ENCODE assay signal across 1 cellular context in genomic region chr16:30444231-30445148, GRCh38.
TF ChIP-seq lines count a peak whose summit lies in the region.

No MANE protein-coding gene starts in this region.

TF ChIP-seq in HEK293, 187 proteins besides CTCF, POLR2A, EP300 and RAD21 (continued from another document):
- TF ChIP-seq ZNF350 (tag by site-specific recombination; IDR thresholded peaks at IDR 0.05) (no peak), ZBTB48 (tag by site-specific recombination; IDR thresholded peaks at IDR 0.05) (no peak), ZNF544 (tag by site-specific recombination; IDR thresholded peaks at IDR 0.05) (no peak), ZNF19 (tag by site-specific recombination; IDR thresholded peaks at IDR 0.05; ENCODE audit: low read depth) (no peak), ZNF791 (tag by site-specific recombination; IDR thresholded peaks at IDR 0.05) (no peak), YY2 (tag by site-specific recombination; IDR thresholded peaks at IDR 0.05) (peak; percentile 97), ZNF585B (tag by site-specific recombination; IDR thresholded peaks at IDR 0.05) (no peak), ZNF341 (tag by site-specific recombination; IDR thresholded peaks at IDR 0.05; ENCODE audit: low read depth) (no peak), ZNF624 (tag by site-specific recombination; IDR thresholded peaks at IDR 0.05) (no peak)
